Comparison of ENCODE assay signal across 1 cellular context in genomic region chr1:35595684-35596083, GRCh38.
TF ChIP-seq lines count a peak whose summit lies in the region.

No MANE protein-coding gene starts in this region.

TF ChIP-seq in HepG2, 621 proteins besides CTCF, POLR2A, EP300 and RAD21 (continued from another document):
- TF ChIP-seq, protein P1, sequence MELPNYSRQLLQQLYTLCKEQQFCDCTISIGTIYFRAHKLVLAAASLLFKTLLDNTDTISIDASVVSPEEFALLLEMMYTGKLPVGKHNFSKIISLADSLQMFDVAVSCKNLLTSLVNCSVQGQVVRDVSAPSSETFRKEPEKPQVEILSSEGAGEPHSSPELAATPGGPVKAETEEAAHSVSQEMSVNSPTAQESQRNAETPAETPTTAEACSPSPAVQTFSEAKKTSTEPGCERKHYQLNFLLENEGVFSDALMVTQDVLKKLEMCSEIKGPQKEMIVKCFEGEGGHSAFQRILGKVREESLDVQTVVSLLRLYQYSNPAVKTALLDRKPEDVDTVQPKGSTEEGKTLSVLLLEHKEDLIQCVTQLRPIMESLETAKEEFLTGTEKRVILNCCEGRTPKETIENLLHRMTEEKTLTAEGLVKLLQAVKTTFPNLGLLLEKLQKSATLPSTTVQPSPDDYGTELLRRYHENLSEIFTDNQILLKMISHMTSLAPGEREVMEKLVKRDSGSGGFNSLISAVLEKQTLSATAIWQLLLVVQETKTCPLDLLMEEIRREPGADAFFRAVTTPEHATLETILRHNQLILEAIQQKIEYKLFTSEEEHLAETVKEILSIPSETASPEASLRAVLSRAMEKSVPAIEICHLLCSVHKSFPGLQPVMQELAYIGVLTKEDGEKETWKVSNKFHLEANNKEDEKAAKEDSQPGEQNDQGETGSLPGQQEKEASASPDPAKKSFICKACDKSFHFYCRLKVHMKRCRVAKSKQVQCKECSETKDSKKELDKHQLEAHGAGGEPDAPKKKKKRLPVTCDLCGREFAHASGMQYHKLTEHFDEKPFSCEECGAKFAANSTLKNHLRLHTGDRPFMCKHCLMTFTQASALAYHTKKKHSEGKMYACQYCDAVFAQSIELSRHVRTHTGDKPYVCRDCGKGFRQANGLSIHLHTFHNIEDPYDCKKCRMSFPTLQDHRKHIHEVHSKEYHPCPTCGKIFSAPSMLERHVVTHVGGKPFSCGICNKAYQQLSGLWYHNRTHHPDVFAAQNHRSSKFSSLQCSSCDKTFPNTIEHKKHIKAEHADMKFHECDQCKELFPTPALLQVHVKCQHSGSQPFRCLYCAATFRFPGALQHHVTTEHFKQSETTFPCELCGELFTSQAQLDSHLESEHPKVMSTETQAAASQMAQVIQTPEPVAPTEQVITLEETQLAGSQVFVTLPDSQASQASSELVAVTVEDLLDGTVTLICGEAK (IDR thresholded peaks at IDR 0.05) = no peak
- TF ChIP-seq, protein P1 (CRISPR knock-in tag; IDR thresholded peaks at IDR 0.05) = no peak
- TF ChIP-seq, protein P2, sequence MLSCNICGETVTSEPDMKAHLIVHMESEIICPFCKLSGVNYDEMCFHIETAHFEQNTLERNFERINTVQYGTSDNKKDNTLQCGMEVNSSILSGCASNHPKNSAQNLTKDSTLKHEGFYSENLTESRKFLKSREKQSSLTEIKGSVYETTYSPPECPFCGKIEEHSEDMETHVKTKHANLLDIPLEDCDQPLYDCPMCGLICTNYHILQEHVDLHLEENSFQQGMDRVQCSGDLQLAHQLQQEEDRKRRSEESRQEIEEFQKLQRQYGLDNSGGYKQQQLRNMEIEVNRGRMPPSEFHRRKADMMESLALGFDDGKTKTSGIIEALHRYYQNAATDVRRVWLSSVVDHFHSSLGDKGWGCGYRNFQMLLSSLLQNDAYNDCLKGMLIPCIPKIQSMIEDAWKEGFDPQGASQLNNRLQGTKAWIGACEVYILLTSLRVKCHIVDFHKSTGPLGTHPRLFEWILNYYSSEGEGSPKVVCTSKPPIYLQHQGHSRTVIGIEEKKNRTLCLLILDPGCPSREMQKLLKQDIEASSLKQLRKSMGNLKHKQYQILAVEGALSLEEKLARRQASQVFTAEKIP (CRISPR knock-in tag; IDR thresholded peaks at IDR 0.05; ENCODE audit: borderline replicate concordance) = no peak
- TF ChIP-seq ISL2 (CRISPR knock-in tag; IDR thresholded peaks at IDR 0.05) (no peak), ZC3H13 (CRISPR knock-in tag; IDR thresholded peaks at IDR 0.05) (no peak)
- TF ChIP-seq, protein P3, sequence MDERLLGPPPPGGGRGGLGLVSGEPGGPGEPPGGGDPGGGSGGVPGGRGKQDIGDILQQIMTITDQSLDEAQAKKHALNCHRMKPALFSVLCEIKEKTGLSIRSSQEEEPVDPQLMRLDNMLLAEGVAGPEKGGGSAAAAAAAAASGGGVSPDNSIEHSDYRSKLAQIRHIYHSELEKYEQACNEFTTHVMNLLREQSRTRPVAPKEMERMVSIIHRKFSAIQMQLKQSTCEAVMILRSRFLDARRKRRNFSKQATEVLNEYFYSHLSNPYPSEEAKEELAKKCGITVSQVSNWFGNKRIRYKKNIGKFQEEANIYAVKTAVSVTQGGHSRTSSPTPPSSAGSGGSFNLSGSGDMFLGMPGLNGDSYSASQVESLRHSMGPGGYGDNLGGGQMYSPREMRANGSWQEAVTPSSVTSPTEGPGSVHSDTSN (CRISPR knock-in tag; IDR thresholded peaks at IDR 0.05) = no peak
TF ChIP-seq in HepG2: peak in this region for 0.
